ENCODE assay signal across 27 cellular contexts in genomic region chr10:114234132-114234531, GRCh38. TPM values are rescaled to one million over a fixed set of nuclear protein-coding genes. Genes with fewer than 3 reads are reported as not detected.
"Had no signal": no experiment of that assay in that cellular context is flagged by ENCODE, and none has a peak within 500 bp of the region (broad histone marks: within the 10 kb centered on the region; RNA-seq: fewer than 3 reads in every experiment).

No MANE protein-coding gene starts in this region.

- H3K4me3 ChIP-seq: adrenal gland, MG63, Peyer's patch had no signal

- DNase-seq: activated CD4-positive, alpha-beta memory T cell treated with anti-CD3 and anti-CD28 coated beads for 36 hours; activated CD4-positive, alpha-beta T cell treated with anti-CD3 and anti-CD28 coated beads, Interleukin-2, amount 10 ng/mL, durations not matched to agents 7 days and 5 days; activated CD4-positive, CD25-positive, alpha-beta regulatory T cell treated with anti-CD3 and anti-CD28 coated beads, Interleukin-2, amount 50 U/mL, for 72 hours; activated CD8-positive, alpha-beta memory T cell treated with anti-CD3 and anti-CD28 coated beads, Interleukin-2, amount 50 U/mL, for 4 hours; activated effector memory CD4-positive, alpha-beta T cell treated with Interleukin-2 at 50 U/mL for 16 hours; activated naive CD4-positive, alpha-beta T cell; adrenal gland; anterior cingulate cortex; caudate nucleus; MG63; MV-4-11; NCI-H1092 treated with DMSO at 0.1 percent for 48 hours; NCI-H1417 treated with DMSO at 0.1 percent for 48 hours; NCI-H1694; NCI-H2029 treated with DMSO at 0.1 percent for 48 hours; NCI-H345; NCI-H510A; NCI-H526 treated with DMSO at 0.1 percent for 48 hours; NCI-H82; Peyer's patch; SHP77 treated with DMSO at 0.1 percent for 48 hours had no signal

- H3K9me3 Mint-ChIP-seq: activated CD4-positive, alpha-beta memory T cell treated with anti-CD3 and anti-CD28 coated beads for 36 hours; activated CD4-positive, alpha-beta T cell treated with anti-CD3 and anti-CD28 coated beads, Interleukin-2, amount 10 ng/mL, durations not matched to agents 7 days and 5 days; activated T-helper 1 cell treated with anti-CD3 and anti-CD28 coated beads, Interleukin-12 subunit alpha, Interleukin-12 subunit beta, Interleukin-2, Interleukin-4 antibody, amounts not matched to agents 30 ng/mL and 10 ng/mL and 1 ng/mL, durations not matched to agents 14 hours and 24 hours and 36 hours; IgD-negative memory B cell; T-helper 1 cell treated with Interleukin-12 subunit alpha and Interleukin-12 subunit beta and Interleukin-4 antibody, amounts not matched to agents 30 μg/mL and 1 μg/mL, for 36 hours; WTC11 had no signal

- H3K36me3 Mint-ChIP-seq: activated CD4-positive, alpha-beta memory T cell treated with anti-CD3 and anti-CD28 coated beads for 36 hours; activated naive CD8-positive, alpha-beta T cell; IgD-negative memory B cell; WTC11 had no signal

- ATAC-seq: WTC11 had no signal

- H3K4me3 Mint-ChIP-seq: activated CD4-positive, alpha-beta memory T cell treated with anti-CD3 and anti-CD28 coated beads for 36 hours; activated CD4-positive, alpha-beta T cell treated with anti-CD3 and anti-CD28 coated beads, Interleukin-2, amount 10 ng/mL, durations not matched to agents 7 days and 5 days; activated naive CD8-positive, alpha-beta T cell; activated T-helper 1 cell treated with anti-CD3 and anti-CD28 coated beads, Interleukin-12 subunit alpha, Interleukin-12 subunit beta, Interleukin-2, Interleukin-4 antibody, amounts not matched to agents 30 ng/mL and 10 ng/mL and 1 ng/mL, durations not matched to agents 14 hours and 24 hours and 36 hours; IgD-negative memory B cell; T-helper 1 cell treated with Interleukin-12 subunit alpha and Interleukin-12 subunit beta and Interleukin-4 antibody, amounts not matched to agents 30 μg/mL and 1 μg/mL, for 36 hours; WTC11 had no signal

- H3K27ac Mint-ChIP-seq: activated CD4-positive, alpha-beta memory T cell treated with anti-CD3 and anti-CD28 coated beads for 36 hours; activated CD4-positive, alpha-beta T cell treated with anti-CD3 and anti-CD28 coated beads, Interleukin-2, amount 10 ng/mL, durations not matched to agents 7 days and 5 days; activated naive CD8-positive, alpha-beta T cell; activated T-helper 1 cell treated with anti-CD3 and anti-CD28 coated beads, Interleukin-12 subunit alpha, Interleukin-12 subunit beta, Interleukin-2, Interleukin-4 antibody, amounts not matched to agents 30 ng/mL and 10 ng/mL and 1 ng/mL, durations not matched to agents 14 hours and 24 hours and 36 hours; IgD-negative memory B cell; T-helper 1 cell treated with Interleukin-12 subunit alpha and Interleukin-12 subunit beta and Interleukin-4 antibody, amounts not matched to agents 30 μg/mL and 1 μg/mL, for 36 hours; WTC11 had no signal

RNA-seq across cellular contexts. Expression of gene VWA2, which starts 4.9 kb away (rescaled TPM):
- total RNA-seq: activated CD4-positive, alpha-beta T cell treated with anti-CD3 and anti-CD28 coated beads, Interleukin-2, amount 10 ng/mL, durations not matched to agents 7 days and 5 days; activated T-helper 1 cell treated with anti-CD3 and anti-CD28 coated beads, Interleukin-12 subunit alpha, Interleukin-12 subunit beta, Interleukin-2, Interleukin-4 antibody, amounts not matched to agents 30 ng/mL and 10 ng/mL and 1 ng/mL, durations not matched to agents 14 hours and 24 hours and 36 hours; SK-MEL-5 had no signal
- polyA plus RNA-seq: adrenal gland, IgD-negative memory B cell had no signal

RNA-seq across cellular contexts. Expression of gene TDRD1, which starts 55.0 kb away (rescaled TPM):
- total RNA-seq: SK-MEL-5 had no signal
- polyA plus RNA-seq: IgD-negative memory B cell had no signal
